22 cellular contexts compared by ENCODE assay signal in genomic region chr7:7148799-7149481, GRCh38. TPM values are rescaled to one million over a fixed set of nuclear protein-coding genes. Genes with fewer than 3 reads are reported as not detected.
DNase-seq lines count a peak whose midpoint lies in the region; ATAC-seq, FAIRE-seq and TF ChIP-seq lines count a peak whose summit lies in the region.
"Had no signal": no experiment of that assay in that cellular context is flagged by ENCODE, and none has a peak within 500 bp of the region (broad histone marks: within the 10 kb centered on the region; RNA-seq: fewer than 3 reads in every experiment).

No MANE protein-coding gene starts in this region.

- H3K4me3 ChIP-seq in HepG2 (replicated peaks in 1 of 3; ENCODE audit: insufficient read depth in 1 of 3, low read depth in 2 of 3, low read length in 3 of 3) (peak overlapping the region in 2 of 3 experiments; percentile 18 to 48; a peak in 2 of 6 replicates), right lobe of liver (no peak overlapping the region), bronchial epithelial cell (ENCODE audit: low read depth, low read length) (no peak overlapping the region), keratinocyte (ENCODE audit: control insufficient read depth in 2 of 3, extremely low read depth in 1 of 3, insufficient read depth in 2 of 3, low read depth in 1 of 3, low read length in 3 of 3) (no peak overlapping the region), A673 (ENCODE audit: low read depth, low read length, poor library complexity, severe bottlenecking) (no peak overlapping the region), SK-N-SH (ENCODE audit: low read depth in 2 of 2, low read length in 1 of 2) (no peak overlapping the region)
- H3K4me3 ChIP-seq: coronary artery, heart left ventricle, right atrium auricular region, vagina had no signal

- TF ChIP-seq RAD21 in HepG2 (CRISPR knock-in tag; IDR thresholded peaks at IDR 0.05), result no peak
- TF ChIP-seq RAD21 in SK-N-SH (IDR thresholded peaks at IDR 0.05; ENCODE audit: low read length), result no peak

- in situ Hi-C loops in HepG2 (cut with HindIII; ENCODE audit: extremely low pct_ligation_motif_present, low pct_unique_long_range_greater_than_20kb), result no loop called here

- H3K9me2 ChIP-seq in SK-N-SH, result no peaks in the 10 kb centered on the region

- H4K20me1 ChIP-seq in HepG2 (ENCODE audit: insufficient read depth, low read length), result no peaks in the 10 kb centered on the region
- H4K20me1 ChIP-seq in keratinocyte (ENCODE audit: control insufficient read depth, extremely low read depth, insufficient read depth, low read length), result no peaks in the 10 kb centered on the region
- no peaks in the 10 kb centered on the region for H4K20me1 ChIP-seq in SK-N-SH (ENCODE audit: insufficient read depth)

- H2AFZ ChIP-seq in HepG2 (ENCODE audit: low read length) (peak overlapping the region; percentile 98), keratinocyte (ENCODE audit: control insufficient read depth, low read length) (no peak overlapping the region), SK-N-SH (ENCODE audit: low read depth) (no peak overlapping the region)

- H3K4me1 ChIP-seq in HepG2 (ENCODE audit: insufficient read depth, low read length) (peaks cover 53% of the 10 kb centered on the region), right lobe of liver (no peaks in the 10 kb centered on the region), keratinocyte (ENCODE audit: control insufficient read depth, extremely low read depth, insufficient read depth, low read length) (no peaks in the 10 kb centered on the region), A673 (ENCODE audit: insufficient read depth, low read length, poor library complexity, severe bottlenecking) (no peaks in the 10 kb centered on the region), SK-N-SH (ENCODE audit: control insufficient read depth in 1 of 2, insufficient read depth in 2 of 2, low read depth in 1 of 2, low read length in 1 of 2) (no peaks in the 10 kb centered on the region; a peak in 1 of 4 replicates)
- H3K4me1 ChIP-seq: right atrium auricular region, vagina had no signal

- POLR2A ChIA-PET in HepG2 (lab: Yijun Ruan, JAX), result interaction anchor here (1.3 kb wide), 2 partner anchors 33 kb away, joined by 4 to 7 read pairs; partner anchors contain the start of gene C1GALT1
- POLR2A ChIA-PET in A673 (lab: Charles Lee; ENCODE audit: low non-redundant PET), result no interaction called here
- POLR2A ChIA-PET in SK-N-SH (lab: Yijun Ruan, JAX), result no interaction called here

- H3K9me3 ChIP-seq in HepG2 (ENCODE audit: low read length) (peaks cover 20% of the 10 kb centered on the region), right lobe of liver (no peaks in the 10 kb centered on the region), keratinocyte (ENCODE audit: control insufficient read depth, low read depth, low read length) (no peaks in the 10 kb centered on the region), A673 (ENCODE audit: low read depth, low read length, poor library complexity, severe bottlenecking) (no peaks in the 10 kb centered on the region), SK-N-SH (no peaks in the 10 kb centered on the region)
- H3K9me3 ChIP-seq: neutrophil, right atrium auricular region, vagina had no signal

- CTCF ChIA-PET in HepG2 (lab: Yijun Ruan, JAX; ENCODE audit: low intra/inter-chr PET ratio, low total read pairs), result no interaction called here
- CTCF ChIA-PET in A673 (lab: Charles Lee), result no interaction called here
- CTCF ChIA-PET in SK-N-SH (lab: Yijun Ruan, JAX), result no interaction called here

- DNase-seq in HepG2 (ENCODE audit: low spot score) (peak; percentile 91), right lobe of liver (no peak), bronchial epithelial cell (ENCODE audit: low read depth) (peak; percentile 13), keratinocyte (ENCODE audit: low read depth, low spot score) (no peak), iPS-NIHi11 (ENCODE audit: low spot score) (no peak), A673 (ENCODE audit: low spot score) (no peak), SK-N-SH (no peak)
- DNase-seq: ACHN; activated CD4-positive, alpha-beta T cell treated with anti-CD3 and anti-CD28 coated beads for 1 hour; CD8-positive, alpha-beta T cell; heart left ventricle; MM.1S; NCI-H2081; NCI-H524 treated with DMSO at 0.1 percent for 48 hours; SIG-M5 had no signal

- H3K27me3 ChIP-seq in HepG2 (ENCODE audit: control insufficient read depth in 1 of 2, insufficient read depth in 2 of 2, low read length in 2 of 2) (no peaks in the 10 kb centered on the region), right lobe of liver (no peaks in the 10 kb centered on the region), bronchial epithelial cell (ENCODE audit: control insufficient read depth, insufficient read depth, low read length) (no peaks in the 10 kb centered on the region), keratinocyte (ENCODE audit: control insufficient read depth, extremely low read depth, insufficient read depth, low read length) (no peaks in the 10 kb centered on the region), A673 (replicated peaks; ENCODE audit: insufficient read depth, low read depth, low read length, poor library complexity) (no peaks in the 10 kb centered on the region), SK-N-SH (ENCODE audit: insufficient read depth) (no peaks in the 10 kb centered on the region)
- H3K27me3 ChIP-seq: heart left ventricle, neutrophil, right atrium auricular region, vagina had no signal

- H3K4me2 ChIP-seq in HepG2 (ENCODE audit: low read depth, low read length), result peak overlapping the region; percentile 74
- H3K4me2 ChIP-seq in keratinocyte (ENCODE audit: control insufficient read depth, extremely low read depth, insufficient read depth, low read depth, low read length), result no peak overlapping the region
- no peak overlapping the region for H3K4me2 ChIP-seq in SK-N-SH

- dilution Hi-C loops in keratinocyte (cut with MboI; ENCODE audit: extremely low pct_ligation_motif_present, low sequenced_read_pairs), result no loop called here

- no peak for TF ChIP-seq CTCF in HepG2 (CRISPR knock-in tag; IDR thresholded peaks at IDR 0.05)
- no peak for TF ChIP-seq CTCF in right lobe of liver (IDR thresholded peaks at IDR 0.05)
- TF ChIP-seq CTCF in bronchial epithelial cell (IDR thresholded peaks at IDR 0.05; ENCODE audit: insufficient read depth, low read length, severe bottlenecking), result no peak
- no peak for TF ChIP-seq CTCF in keratinocyte (optimal IDR thresholded peaks at IDR 0.05 in 1 of 3, IDR thresholded peaks at IDR 0.05 in 1 of 3, conservative IDR thresholded peaks at IDR 0.05 in 1 of 3; ENCODE audit: extremely low read depth in 1 of 3, insufficient read depth in 2 of 3, low read length in 3 of 3)
- TF ChIP-seq CTCF in A673 (conservative IDR thresholded peaks at IDR 0.05; ENCODE audit: low read depth, low read length), result no peak
- TF ChIP-seq CTCF in SK-N-SH (IDR thresholded peaks at IDR 0.05), result no peak

- ATAC-seq in HepG2 (peak; percentile 97), right lobe of liver (no peak), HG03175 (IDR thresholded peaks at IDR 0.05; ENCODE audit: unreplicated experiment) (no peak)
- ATAC-seq: CD8-positive, alpha-beta T cell had no signal

- H3K9me1 ChIP-seq in keratinocyte (ENCODE audit: control insufficient read depth, extremely low read depth, insufficient read depth, low read length), result no peaks in the 10 kb centered on the region

- H3K27ac ChIP-seq in HepG2 (ENCODE audit: extremely low read length, insufficient read depth, low read length) (peak overlapping the region; percentile 89), right lobe of liver (no peak overlapping the region), keratinocyte (ENCODE audit: control insufficient read depth, insufficient read depth, low read length) (no peak overlapping the region), A673 (ENCODE audit: low read depth, low read length, poor library complexity, severe bottlenecking) (no peak overlapping the region), SK-N-SH (ENCODE audit: low read depth in 2 of 2, low read length in 1 of 2) (no peak overlapping the region)
- H3K27ac ChIP-seq: coronary artery, heart left ventricle, neutrophil, right atrium auricular region, vagina had no signal

- 0 out of 4 replicates have a peak, but pooled peaks of 1 of the 2 experiments have one; percentile 27 for TF ChIP-seq POLR2A in HepG2 (IDR thresholded peaks at IDR 0.05; ENCODE audit: insufficient read depth in 1 of 2, low read depth in 2 of 2, low read length in 2 of 2)
- no peak for TF ChIP-seq POLR2A in right lobe of liver (IDR thresholded peaks at IDR 0.05)

- BruUV-seq in HepG2 (replicated peaks; lab: Mats Ljungman, UMichigan) (TSS peak; percentile 84), A673 (replicated peaks; lab: Mats Ljungman, UMichigan) (no TSS peak)

- intact Hi-C loops in HepG2 (cut with micrococcal nuclease; ENCODE audit: unreplicated experiment) (loop anchor here (2.0 to 5.0 kb wide), 2 partner anchors 28 to 37 kb away; no protein-coding TSS in a partner anchor), right lobe of liver (cut with DNase I) (no loop called here), A673 (cut with micrococcal nuclease; ENCODE audit: unreplicated experiment) (no loop called here)

- H3K9ac ChIP-seq in HepG2 (ENCODE audit: insufficient read depth, low read depth, low read length) (peak overlapping the region; percentile 75), keratinocyte (ENCODE audit: control insufficient read depth, extremely low read depth, insufficient read depth, low read length) (no peak overlapping the region), SK-N-SH (no peak overlapping the region)

- H3K36me3 ChIP-seq in HepG2 (replicated peaks in 1 of 2; ENCODE audit: control insufficient read depth in 1 of 2, insufficient read depth in 2 of 2, low read length in 2 of 2) (no peaks in the 10 kb centered on the region), right lobe of liver (no peaks in the 10 kb centered on the region), bronchial epithelial cell (ENCODE audit: control insufficient read depth, insufficient read depth, low read length) (no peaks in the 10 kb centered on the region), keratinocyte (ENCODE audit: control insufficient read depth in 2 of 2, extremely low read depth in 1 of 2, insufficient read depth in 2 of 2, low read length in 2 of 2) (no peaks in the 10 kb centered on the region), A673 (ENCODE audit: insufficient read depth, low read length, poor library complexity, severe bottlenecking) (no peaks in the 10 kb centered on the region), SK-N-SH (replicated peaks in 1 of 2; ENCODE audit: control insufficient read depth in 1 of 2, insufficient read depth in 2 of 2, low read length in 1 of 2) (no peaks in the 10 kb centered on the region)
- H3K36me3 ChIP-seq: heart left ventricle, neutrophil, right atrium auricular region, vagina had no signal

- peak; percentile 64 for FAIRE-seq in HepG2 (lab: Jason Lieb, UNC)
- FAIRE-seq in bronchial epithelial cell (lab: Jason Lieb, UNC), result no peak
- peak; percentile 44 for FAIRE-seq in keratinocyte (lab: Jason Lieb, UNC)
- FAIRE-seq: HTR-8/SVneo, islet of Langerhans had no signal

- H3F3A ChIP-seq in SK-N-SH (replicated peaks; ENCODE audit: insufficient read depth), result no peaks in the 10 kb centered on the region

- WGBS in HepG2 (ENCODE audit: low lambda C conversion rate), result 20% methylated on average over 7 of the region's 7 CpGs
- 78% methylated on average over 7 of the region's 7 CpGs for WGBS in right lobe of liver (ENCODE audit: insufficient coverage, low coverage, low lambda C conversion rate, missing lambda C conversion rate)
- WGBS in SK-N-SH (ENCODE audit: low lambda C conversion rate), result 79% methylated on average over 7 of the region's 7 CpGs

- H3K79me2 ChIP-seq in HepG2 (ENCODE audit: insufficient read depth, low read length), result no peaks in the 10 kb centered on the region
- H3K79me2 ChIP-seq in keratinocyte (ENCODE audit: control insufficient read depth, insufficient read depth, low read length), result no peaks in the 10 kb centered on the region
- H3K79me2 ChIP-seq in SK-N-SH (ENCODE audit: insufficient read depth), result no peaks in the 10 kb centered on the region

- peak in 1 of 2 experiments; percentile 60; a peak in 1 of 4 replicates for TF ChIP-seq EP300 in HepG2 (IDR thresholded peaks at IDR 0.05; ENCODE audit: low read depth in 2 of 2, low read length in 2 of 2)
- TF ChIP-seq EP300 in HepG2 (CRISPR knock-in tag; IDR thresholded peaks at IDR 0.05; ENCODE audit: borderline replicate concordance), result peak; percentile 50; the same call in 1 of the 2 replicates
- no peak for TF ChIP-seq EP300 in SK-N-SH (IDR thresholded peaks at IDR 0.05; ENCODE audit: borderline replicate concordance in 1 of 2, low read depth in 1 of 2, low read length in 1 of 2)

RNA-seq across cellular contexts. Expression of gene C1GALT1, which starts 33.4 kb away (rescaled TPM):
- total RNA-seq in HepG2 (2016; rRNA removed; fragmentation: Illumina TruSeq; extraction: Trizol) (65.9 and 68.2 TPM in 2 replicates), right lobe of liver (10 to 100 TPM; 10.1 to 16.6 (median 13.1) TPM), bronchial epithelial cell (30.3 and 31.1 TPM in 2 replicates), A673 (2021) (14.9 and 15.6 TPM in 2 replicates)
- total RNA-seq in HepG2 (2016; cell fraction: cytosol; rRNA removed; fragmentation: Illumina TruSeq; extraction: Trizol; ENCODE audit: low read depth), result 19.8 and 25.6 TPM in 2 replicates
- total RNA-seq in HepG2 (2016; cell fraction: insoluble cytoplasmic fraction; rRNA removed; fragmentation: Illumina TruSeq; extraction: Trizol), result 62.9 and 64.3 TPM in 2 replicates
- 52.3 and 53.0 TPM in 2 replicates for total RNA-seq in HepG2 (2016; cell fraction: membrane; rRNA removed; fragmentation: Illumina TruSeq; extraction: Trizol)
- total RNA-seq in HepG2 (2016; cell fraction: nucleus; rRNA removed; fragmentation: Illumina TruSeq; extraction: Trizol), result 69.0 and 75.5 TPM in 2 replicates
- polyA plus RNA-seq in HepG2 (2011; rRNA removed) (38.4 and 57.1 TPM in 2 replicates), keratinocyte (30.6 to 44.3 TPM (median 32.7 TPM) in 3 replicates), SK-N-SH (2012; rRNA removed) (15.2 and 16.4 TPM in 2 replicates)
- 20.6 and 24.8 TPM in 2 replicates for polyA plus RNA-seq in HepG2 (2011; cell fraction: cytosol; rRNA removed)
- 23.4 and 24.2 TPM in 2 replicates for polyA plus RNA-seq in HepG2 (2011; cell fraction: nucleus; rRNA removed)
- 55.8 and 60.8 TPM in 2 replicates for polyA plus RNA-seq in HepG2 (2012)
- 8.4 and 10.0 TPM in 2 replicates for polyA plus RNA-seq in HepG2 (2016; cell fraction: cytosol; fragmentation: Illumina TruSeq; extraction: Trizol; ENCODE audit: low read depth)
- 47.9 and 50.9 TPM in 2 replicates for polyA plus RNA-seq in HepG2 (2016; cell fraction: insoluble cytoplasmic fraction; fragmentation: Illumina TruSeq; extraction: Trizol; ENCODE audit: low read depth)
- polyA plus RNA-seq in HepG2 (2016; cell fraction: membrane; fragmentation: Illumina TruSeq; extraction: Trizol; ENCODE audit: low read depth), result 20.8 and 22.4 TPM in 2 replicates
- 84.6 and 86.9 TPM in 2 replicates for polyA plus RNA-seq in HepG2 (2016; cell fraction: nucleus; fragmentation: Illumina TruSeq; extraction: Trizol; ENCODE audit: insufficient read depth, low read depth)
- 3.2 and 24.2 TPM in 2 replicates for polyA minus RNA-seq in HepG2 (2011; rRNA and poly(A)+ RNA removed; ENCODE audit: low replicate concordance)
- polyA minus RNA-seq in HepG2 (2011; cell fraction: cytosol; rRNA and poly(A)+ RNA removed), result 58.8 and 63.4 TPM in 2 replicates
- 176 and 229 TPM in 2 replicates for polyA minus RNA-seq in HepG2 (2011; cell fraction: nucleus; rRNA and poly(A)+ RNA removed)
- 50.8 TPM for polyA plus RNA-seq in keratinocyte (2011; ENCODE audit: low read depth)
- polyA plus RNA-seq in keratinocyte (2011; cell fraction: cytosol; rRNA removed), result 13.2 and 30.3 TPM in 2 replicates
- 38.1 and 51.3 TPM in 2 replicates for polyA plus RNA-seq in keratinocyte (2011; cell fraction: nucleus; rRNA removed)
- polyA plus RNA-seq in keratinocyte (2012; ENCODE audit: low replicate concordance), result 18.1 and 24.4 TPM in 2 replicates
- 2.3 to 32.5 TPM (median 12.1 TPM) in 3 replicates for polyA minus RNA-seq in keratinocyte
- polyA minus RNA-seq in keratinocyte (2011; cell fraction: cytosol; rRNA and poly(A)+ RNA removed), result 17.3 TPM
- polyA minus RNA-seq in keratinocyte (2011; cell fraction: nucleus; rRNA and poly(A)+ RNA removed), result 26.7 and 49.9 TPM in 2 replicates
- 21.5 and 25.5 TPM in 2 replicates for polyA plus RNA-seq in SK-N-SH (2012; cell fraction: cytosol; rRNA removed)
- polyA plus RNA-seq in SK-N-SH (2012; cell fraction: nucleus; rRNA removed), result 10.5 and 18.6 TPM in 2 replicates

Comparison
In these comparisons a context has a peak if more than half of its experiments do, and no peak if none do; other contexts are left out.
1. DNase-seq: peak in HepG2 (single experiment) and bronchial epithelial cell (single experiment); none in right lobe of liver (0 of 3), keratinocyte (single experiment), iPS-NIHi11 (single experiment), A673 (single experiment) and SK-N-SH (single experiment).
2. H3K4me3 ChIP-seq: peak in HepG2 (2 of 3); none in right lobe of liver (0 of 3), bronchial epithelial cell (single experiment), keratinocyte (0 of 3), A673 (single experiment) and SK-N-SH (0 of 2).
3. Of the 25 proteins assayed by ChIP-seq in both HepG2 and SK-N-SH: peak only in HepG2: EP300, FOSL2, MAX, NFIC, RXRA and TAF1; only in SK-N-SH: none; in both: none; in neither: 19.